Comparison of ENCODE assay signal across 18 cellular contexts in the genomic region with DNA sequence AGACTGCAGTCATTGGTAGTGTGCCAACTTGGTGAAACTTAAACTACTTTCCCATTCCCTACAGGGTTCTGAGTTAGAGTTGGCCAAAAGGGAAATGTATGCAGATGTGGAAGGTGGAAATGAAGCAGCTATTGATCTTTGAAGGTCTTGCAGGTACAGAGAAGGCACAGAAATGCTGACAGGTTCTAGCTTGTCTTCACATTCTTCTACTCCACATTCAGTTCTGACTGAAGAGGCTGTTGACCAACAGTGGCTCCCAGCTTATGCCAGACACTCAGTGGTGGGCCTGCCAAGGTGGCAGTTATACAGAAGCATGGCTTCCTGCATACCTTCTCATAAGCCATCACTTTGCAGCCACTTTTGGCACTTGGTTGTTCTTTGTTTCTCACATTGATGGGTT.
DNase-seq lines count a peak whose midpoint lies in the region; ATAC-seq, FAIRE-seq and TF ChIP-seq lines count a peak whose summit lies in the region.
"Had no signal": no experiment of that assay in that cellular context is flagged by ENCODE, and none has a peak within 500 bp of the region (broad histone marks: within the 10 kb centered on the region; RNA-seq: fewer than 3 reads in every experiment).

No MANE protein-coding gene starts in this region.

- no peaks in the 10 kb centered on the region for H3K27me3 ChIP-seq in CD8-positive, alpha-beta memory T cell (ENCODE audit: insufficient read depth, low read length, poor library complexity, severe bottlenecking)
- H3K27me3 ChIP-seq in WERI-Rb-1 (ENCODE audit: insufficient read depth, low read depth, severe bottlenecking) (no peaks in the 10 kb centered on the region), keratinocyte (ENCODE audit: control insufficient read depth, extremely low read depth, insufficient read depth, low read length) (no peaks in the 10 kb centered on the region)
- H3K27me3 ChIP-seq: BLaER1 treated with 17β-estradiol and CSF1 and Interleukin-3, amounts not matched to agents 10 nM and 100 nM had no signal

- H3K79me2 ChIP-seq in keratinocyte (ENCODE audit: control insufficient read depth, insufficient read depth, low read length) = no peaks in the 10 kb centered on the region

- no peaks in the 10 kb centered on the region for H3K9me1 ChIP-seq in keratinocyte (ENCODE audit: control insufficient read depth, extremely low read depth, insufficient read depth, low read length)

- no peak overlapping the region for H3K4me2 ChIP-seq in keratinocyte (ENCODE audit: control insufficient read depth, extremely low read depth, insufficient read depth, low read depth, low read length)
- H3K4me2 ChIP-seq: BLaER1 treated with 17β-estradiol and CSF1 and Interleukin-3, amounts not matched to agents 10 nM and 100 nM; GM23338 had no signal

- dilution Hi-C loops in keratinocyte (cut with MboI; ENCODE audit: extremely low pct_ligation_motif_present, low sequenced_read_pairs) = no loop called here

- no peaks in the 10 kb centered on the region for H3K27me3 Mint-ChIP-seq in activated CD8-positive, alpha-beta T cell treated with anti-CD3 and anti-CD28 coated beads, Interleukin-2, amount 10 ng/mL, durations not matched to agents 7 days and 5 days (ENCODE audit: low read depth)
- H3K27me3 Mint-ChIP-seq in activated CD8-positive, alpha-beta T cell treated with anti-CD3 and anti-CD28 coated beads for 36 hours = no peaks in the 10 kb centered on the region
- H3K27me3 Mint-ChIP-seq in CD8-positive, alpha-beta memory T cell = no peaks in the 10 kb centered on the region
- H3K27me3 Mint-ChIP-seq: B cell; CD4-positive, CD25-positive, alpha-beta regulatory T cell had no signal

- no peak for DNase-seq in activated CD8-positive, alpha-beta T cell treated with anti-CD3 and anti-CD28 coated beads, Interleukin-2, amount 10 ng/mL, durations not matched to agents 7 days and 5 days
- DNase-seq in activated CD8-positive, alpha-beta T cell treated with anti-CD3 and anti-CD28 coated beads for 36 hours = no peak
- no peak for DNase-seq in CD8-positive, alpha-beta memory T cell
- DNase-seq in WERI-Rb-1 = no peak
- no peak for DNase-seq in keratinocyte (ENCODE audit: low read depth, low spot score)
- DNase-seq in effector CD8-positive, alpha-beta T cell (lab: John Stamatoyannopoulos, UW) = no peak
- DNase-seq in SIG-M5 (lab: John Stamatoyannopoulos, UW) = no peak
- DNase-seq: Caco-2; CD4-positive, CD25-positive, alpha-beta regulatory T cell; DMS79 treated with DMSO at 0.1 percent for 48 hours; EL; HCEC 1CT had no signal

- no peak overlapping the region for H3K9ac ChIP-seq in keratinocyte (ENCODE audit: control insufficient read depth, extremely low read depth, insufficient read depth, low read length)
- H3K9ac ChIP-seq: BLaER1 treated with 17β-estradiol and CSF1 and Interleukin-3, amounts not matched to agents 10 nM and 100 nM had no signal

- peaks cover 4% of the 10 kb centered on the region for H3K9me3 Mint-ChIP-seq in activated CD8-positive, alpha-beta T cell treated with anti-CD3 and anti-CD28 coated beads, Interleukin-2, amount 10 ng/mL, durations not matched to agents 7 days and 5 days (ENCODE audit: insufficient read depth)
- no peaks in the 10 kb centered on the region for H3K9me3 Mint-ChIP-seq in activated CD8-positive, alpha-beta T cell treated with anti-CD3 and anti-CD28 coated beads for 36 hours
- no peaks in the 10 kb centered on the region for H3K9me3 Mint-ChIP-seq in CD8-positive, alpha-beta memory T cell
- H3K9me3 Mint-ChIP-seq: GM23338 had no signal

- no peak for TF ChIP-seq CTCF in activated CD8-positive, alpha-beta T cell treated with anti-CD3 and anti-CD28 coated beads for 36 hours (IDR thresholded peaks at IDR 0.05)
- no peak for TF ChIP-seq CTCF in WERI-Rb-1 (IDR thresholded peaks at IDR 0.05; ENCODE audit: low read depth, low read length)
- no peak for TF ChIP-seq CTCF in keratinocyte (optimal IDR thresholded peaks at IDR 0.05 in 1 of 3, IDR thresholded peaks at IDR 0.05 in 1 of 3, conservative IDR thresholded peaks at IDR 0.05 in 1 of 3; ENCODE audit: extremely low read depth in 1 of 3, insufficient read depth in 2 of 3, low read length in 3 of 3)

- no peak overlapping the region for H3K27ac ChIP-seq in CD8-positive, alpha-beta memory T cell (ENCODE audit: low read depth, low read length)
- H3K27ac ChIP-seq in WERI-Rb-1 = peak overlapping the region; percentile 87
- no peak overlapping the region for H3K27ac ChIP-seq in keratinocyte (ENCODE audit: control insufficient read depth, insufficient read depth, low read length)
- H3K27ac ChIP-seq: BLaER1 treated with 17β-estradiol and CSF1 and Interleukin-3, amounts not matched to agents 10 nM and 100 nM had no signal

- H3K4me1 ChIP-seq in CD8-positive, alpha-beta memory T cell (ENCODE audit: insufficient read depth, low read length) = peaks cover 6% of the 10 kb centered on the region
- no peaks in the 10 kb centered on the region for H3K4me1 ChIP-seq in keratinocyte (ENCODE audit: control insufficient read depth, extremely low read depth, insufficient read depth, low read length)
- H3K4me1 ChIP-seq: Caco-2 had no signal

- H3K4me3 ChIP-seq in CD8-positive, alpha-beta memory T cell (ENCODE audit: low read length) = no peak overlapping the region
- H3K4me3 ChIP-seq in WERI-Rb-1 (ENCODE audit: low read depth, low read length) (no peak overlapping the region), keratinocyte (ENCODE audit: control insufficient read depth in 2 of 3, extremely low read depth in 1 of 3, insufficient read depth in 2 of 3, low read depth in 1 of 3, low read length in 3 of 3) (no peak overlapping the region)
- H3K4me3 ChIP-seq: BLaER1 treated with 17β-estradiol and CSF1 and Interleukin-3, amounts not matched to agents 10 nM and 100 nM; GM23338 had no signal

- H3K36me3 Mint-ChIP-seq in activated CD8-positive, alpha-beta T cell treated with anti-CD3 and anti-CD28 coated beads, Interleukin-2, amount 10 ng/mL, durations not matched to agents 7 days and 5 days (ENCODE audit: low read depth) = peaks cover 20% of the 10 kb centered on the region
- H3K36me3 Mint-ChIP-seq in activated CD8-positive, alpha-beta T cell treated with anti-CD3 and anti-CD28 coated beads for 36 hours (ENCODE audit: low read depth) = peaks cover 7% of the 10 kb centered on the region
- peaks cover 8 to 13% (median 12%) of the 10 kb centered on the region in 3 donors for H3K36me3 Mint-ChIP-seq in CD8-positive, alpha-beta memory T cell

- no peak for ATAC-seq in activated CD8-positive, alpha-beta T cell treated with anti-CD3 and anti-CD28 coated beads, Interleukin-2, amount 10 ng/mL, durations not matched to agents 7 days and 5 days
- ATAC-seq in activated CD8-positive, alpha-beta T cell treated with anti-CD3 and anti-CD28 coated beads for 36 hours = no peak
- ATAC-seq: GM23338 had no signal

- no peak overlapping the region for H2AFZ ChIP-seq in keratinocyte (ENCODE audit: control insufficient read depth, low read length)
- H2AFZ ChIP-seq: GM23338 had no signal

- H3K27ac Mint-ChIP-seq in activated CD8-positive, alpha-beta T cell treated with anti-CD3 and anti-CD28 coated beads, Interleukin-2, amount 10 ng/mL, durations not matched to agents 7 days and 5 days = peak overlapping the region; percentile 6
- no peak overlapping the region for H3K27ac Mint-ChIP-seq in activated CD8-positive, alpha-beta T cell treated with anti-CD3 and anti-CD28 coated beads for 36 hours
- peak overlapping the region in 5 of 8 donors; percentile 1 to 85 (median 55) for H3K27ac Mint-ChIP-seq in CD8-positive, alpha-beta memory T cell
- H3K27ac Mint-ChIP-seq: B cell; CD4-positive, CD25-positive, alpha-beta regulatory T cell; GM23338 had no signal

- no peaks in the 10 kb centered on the region for H3K9me3 ChIP-seq in CD8-positive, alpha-beta memory T cell (ENCODE audit: low read length)
- H3K9me3 ChIP-seq in WERI-Rb-1 (ENCODE audit: severe bottlenecking) = peaks cover 6% of the 10 kb centered on the region
- no peaks in the 10 kb centered on the region for H3K9me3 ChIP-seq in keratinocyte (ENCODE audit: control insufficient read depth, low read depth, low read length)
- H3K9me3 ChIP-seq: BLaER1 treated with 17β-estradiol and CSF1 and Interleukin-3, amounts not matched to agents 10 nM and 100 nM; Caco-2 had no signal

- CTCF ChIA-PET in activated CD8-positive, alpha-beta T cell treated with anti-CD3 and anti-CD28 coated beads, Interleukin-2, amount 10 ng/mL, durations not matched to agents 7 days and 5 days (lab: Charles Lee) = no interaction called here
- CTCF ChIA-PET in activated CD8-positive, alpha-beta T cell treated with anti-CD3 and anti-CD28 coated beads for 36 hours (lab: Charles Lee) = no interaction called here
- CTCF ChIA-PET in CD8-positive, alpha-beta memory T cell (lab: Charles Lee) = no interaction called here

- intact Hi-C loops in activated CD8-positive, alpha-beta T cell treated with anti-CD3 and anti-CD28 coated beads for 36 hours (cut with micrococcal nuclease) = no loop called here

- POLR2A ChIA-PET in activated CD8-positive, alpha-beta T cell treated with anti-CD3 and anti-CD28 coated beads, Interleukin-2, amount 10 ng/mL, durations not matched to agents 7 days and 5 days (lab: Charles Lee) = no interaction called here
- POLR2A ChIA-PET in activated CD8-positive, alpha-beta T cell treated with anti-CD3 and anti-CD28 coated beads for 36 hours (lab: Charles Lee) = no interaction called here
- POLR2A ChIA-PET in CD8-positive, alpha-beta memory T cell (lab: Charles Lee) = interaction anchor here (0.6 kb wide), 1 partner anchor 147 kb away, joined by 4 read pairs; no protein-coding TSS in a partner anchor

- H4K20me1 ChIP-seq in keratinocyte (ENCODE audit: control insufficient read depth, extremely low read depth, insufficient read depth, low read length) = no peaks in the 10 kb centered on the region
- H4K20me1 ChIP-seq: BLaER1 treated with 17β-estradiol and CSF1 and Interleukin-3, amounts not matched to agents 10 nM and 100 nM had no signal

- no peaks in the 10 kb centered on the region for H3K36me3 ChIP-seq in CD8-positive, alpha-beta memory T cell (ENCODE audit: insufficient read depth, low read length)
- H3K36me3 ChIP-seq in WERI-Rb-1 (no peaks in the 10 kb centered on the region), keratinocyte (ENCODE audit: control insufficient read depth in 2 of 2, extremely low read depth in 1 of 2, insufficient read depth in 2 of 2, low read length in 2 of 2) (no peaks in the 10 kb centered on the region)
- H3K36me3 ChIP-seq: BLaER1 treated with 17β-estradiol and CSF1 and Interleukin-3, amounts not matched to agents 10 nM and 100 nM had no signal

- FAIRE-seq in keratinocyte (lab: Jason Lieb, UNC) = peak; percentile 52
- FAIRE-seq: D721Med, GM12891, H54 had no signal

- H3K4me3 Mint-ChIP-seq in activated CD8-positive, alpha-beta T cell treated with anti-CD3 and anti-CD28 coated beads, Interleukin-2, amount 10 ng/mL, durations not matched to agents 7 days and 5 days = no peak overlapping the region
- H3K4me3 Mint-ChIP-seq in activated CD8-positive, alpha-beta T cell treated with anti-CD3 and anti-CD28 coated beads for 36 hours = no peak overlapping the region
- H3K4me3 Mint-ChIP-seq in CD8-positive, alpha-beta memory T cell = no peak overlapping the region
- H3K4me3 Mint-ChIP-seq: B cell, GM23338 had no signal

- peaks cover 18% of the 10 kb centered on the region for H3K4me1 Mint-ChIP-seq in activated CD8-positive, alpha-beta T cell treated with anti-CD3 and anti-CD28 coated beads, Interleukin-2, amount 10 ng/mL, durations not matched to agents 7 days and 5 days (ENCODE audit: low read depth)
- H3K4me1 Mint-ChIP-seq in activated CD8-positive, alpha-beta T cell treated with anti-CD3 and anti-CD28 coated beads for 36 hours (ENCODE audit: low read depth) = peaks cover 14% of the 10 kb centered on the region
- H3K4me1 Mint-ChIP-seq in CD8-positive, alpha-beta memory T cell = peaks cover 27 to 34% (median 28%) of the 10 kb centered on the region in 3 donors
- H3K4me1 Mint-ChIP-seq: B cell had no signal
